23 cellular contexts compared by ENCODE assay signal in the genomic region with DNA sequence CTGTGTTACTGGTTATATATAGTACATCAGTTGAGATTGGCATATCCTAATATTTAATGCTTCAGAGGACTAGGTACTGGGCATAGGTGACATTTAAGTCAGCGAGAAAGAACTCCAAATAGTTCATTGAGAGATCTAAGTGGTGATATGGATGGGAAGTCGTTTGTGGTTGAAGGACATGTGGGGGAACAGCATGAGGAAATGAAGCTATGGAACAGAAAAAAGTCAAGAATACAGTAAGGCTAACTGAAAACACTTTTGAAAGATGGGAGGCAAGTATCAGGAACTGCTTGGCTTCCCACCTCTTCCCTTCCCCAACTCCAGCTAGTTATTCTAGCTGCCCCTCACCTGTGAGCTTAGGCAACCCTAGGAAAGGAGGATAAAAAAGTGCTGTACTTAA.
"Had no signal": no experiment of that assay in that cellular context is flagged by ENCODE, and none has a peak within 500 bp of the region (broad histone marks: within the 10 kb centered on the region; RNA-seq: fewer than 3 reads in every experiment).

No MANE protein-coding gene starts in this region.

- H3K27ac Mint-ChIP-seq: effector memory CD8-positive, alpha-beta T cell; memory B cell; natural killer cell; stimulated activated naive B cell treated with anti-CD40 and anti-IgM and Interleukin-4, amounts not matched to agents 10 μg/mL and 1 μg/mL and 100 μg/mL, for 72 hours; stimulated activated naive CD8-positive, alpha-beta T cell treated with anti-CD3 and anti-CD28 coated beads, Interleukin-15, Interleukin-2, amounts not matched to agents 100 ng/mL and 50 ng/mL, for 24 hours had no signal

- H3K4me3 Mint-ChIP-seq: effector memory CD8-positive, alpha-beta T cell; memory B cell; natural killer cell; stimulated activated naive B cell treated with anti-CD40 and anti-IgM and Interleukin-4, amounts not matched to agents 10 μg/mL and 1 μg/mL and 100 μg/mL, for 72 hours; stimulated activated naive CD8-positive, alpha-beta T cell treated with anti-CD3 and anti-CD28 coated beads, Interleukin-15, Interleukin-2, amounts not matched to agents 100 ng/mL and 50 ng/mL, for 24 hours had no signal

- H3K36me3 ChIP-seq: gastrocnemius medialis, ovary, sigmoid colon, thoracic aorta, tibial nerve, upper lobe of left lung had no signal

- H3K36me3 Mint-ChIP-seq: memory B cell; natural killer cell; stimulated activated naive B cell treated with anti-CD40 and anti-IgM and Interleukin-4, amounts not matched to agents 10 μg/mL and 1 μg/mL and 100 μg/mL, for 72 hours had no signal

- ATAC-seq: effector memory CD8-positive, alpha-beta T cell; gastrocnemius medialis; left lobe of liver; natural killer cell; psoas muscle; right cardiac atrium; stimulated activated naive B cell treated with anti-CD40 and anti-IgM and Interleukin-4, amounts not matched to agents 10 μg/mL and 1 μg/mL and 100 μg/mL, for 72 hours had no signal

- H3K4me3 ChIP-seq: gastrocnemius medialis, lung, ovary, psoas muscle, sigmoid colon, thoracic aorta, tibial nerve, upper lobe of left lung had no signal

- H3K9me3 Mint-ChIP-seq: effector memory CD8-positive, alpha-beta T cell; memory B cell; natural killer cell; stimulated activated naive B cell treated with anti-CD40 and anti-IgM and Interleukin-4, amounts not matched to agents 10 μg/mL and 1 μg/mL and 100 μg/mL, for 72 hours; stimulated activated naive CD8-positive, alpha-beta T cell treated with anti-CD3 and anti-CD28 coated beads, Interleukin-15, Interleukin-2, amounts not matched to agents 100 ng/mL and 50 ng/mL, for 24 hours had no signal

- H3K9me3 ChIP-seq: gastrocnemius medialis, ovary, psoas muscle, sigmoid colon, thoracic aorta, tibial nerve, upper lobe of left lung had no signal

- H3K27ac ChIP-seq: gastrocnemius medialis, ovary, psoas muscle, sigmoid colon, thoracic aorta, tibial nerve, upper lobe of left lung had no signal

- H3K27me3 Mint-ChIP-seq: effector memory CD8-positive, alpha-beta T cell had no signal

- DNase-seq: cortex of kidney; effector memory CD8-positive, alpha-beta T cell; erythroblast; gastrocnemius medialis; head of caudate nucleus; kidney; natural killer cell; occipital lobe; ovary; posterior cingulate gyrus; psoas muscle; right cardiac atrium; sigmoid colon; stimulated activated CD4-positive, alpha-beta T cell treated with anti-CD3 and anti-CD28 coated beads, Interleukin-2, amount 100 ng/mL, for 24 hours; stimulated activated CD4-positive, alpha-beta T cell treated with anti-CD3 and anti-CD28 coated beads, Interleukin-4, amount 100 ng/mL, for 4 hours; stimulated activated naive B cell treated with anti-CD40 and anti-IgM and Interleukin-4, amounts not matched to agents 10 μg/mL and 1 μg/mL and 100 μg/mL, for 72 hours; upper lobe of left lung had no signal
